In the genomic region with DNA sequence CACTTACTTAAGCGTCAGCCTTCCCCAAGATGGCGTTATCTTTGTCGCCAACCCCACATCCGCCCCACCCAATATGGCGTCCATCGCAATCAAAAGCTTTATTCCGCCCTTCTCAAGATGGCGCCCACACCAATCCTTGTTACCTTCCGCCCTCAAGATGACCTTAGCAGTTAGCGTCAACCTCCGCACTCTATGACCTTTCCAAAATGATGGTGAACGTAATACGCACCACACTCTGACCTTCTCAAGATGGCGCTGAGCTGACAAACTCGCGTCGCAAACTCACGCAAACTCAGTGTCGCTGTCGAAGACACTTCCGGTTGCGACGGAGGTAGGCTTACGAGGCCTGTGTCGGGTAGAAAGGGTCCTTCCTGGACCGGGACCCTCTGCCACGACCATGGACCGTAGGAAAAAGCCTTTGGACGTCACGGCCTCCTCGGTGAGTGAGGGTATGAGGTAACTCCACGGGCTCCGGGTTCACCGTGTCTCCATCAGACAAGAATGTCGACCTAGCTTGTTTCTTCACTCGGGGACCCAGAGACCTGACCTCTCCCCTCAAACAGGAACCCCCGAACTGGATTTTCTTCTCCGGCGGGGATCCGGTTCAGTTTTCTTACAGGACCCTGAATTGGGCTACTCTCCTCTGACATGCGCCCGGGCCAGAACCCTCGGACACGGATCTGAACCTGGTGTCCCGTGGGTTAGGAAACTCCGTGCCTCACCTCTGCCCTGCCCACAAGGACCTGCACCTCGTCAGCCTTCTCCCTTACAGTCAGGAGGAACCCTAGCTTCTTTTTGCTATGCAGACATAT, we compare ENCODE assay signal across 8 cellular contexts. TPM values are rescaled to one million over a fixed set of nuclear protein-coding genes. Genes with fewer than 3 reads are reported as not detected.
DNase-seq lines count a peak whose midpoint lies in the region; ATAC-seq and TF ChIP-seq lines count a peak whose summit lies in the region.

A gene (plus strand): TSS at position 323 of the 812 bp plus-strand sequence. CDS start 75 bp downstream, at position 398.

- no peaks in the 10 kb centered on the region for H3K27me3 ChIP-seq in esophagus (ENCODE audit: control insufficient read depth in 1 of 2, insufficient read depth in 2 of 2, low read length in 2 of 2)
- no peaks in the 10 kb centered on the region for H3K27me3 ChIP-seq in mucosa of stomach (ENCODE audit: control insufficient read depth, insufficient read depth, low read length)

- peaks cover 0 to 5% of the 10 kb centered on the region in 2 donors for H3K36me3 ChIP-seq in esophagus (ENCODE audit: control insufficient read depth in 2 of 2, insufficient read depth in 2 of 2, low read length in 1 of 2)
- no peaks in the 10 kb centered on the region for H3K36me3 ChIP-seq in mucosa of stomach (ENCODE audit: control insufficient read depth, insufficient read depth, low read length)

- H3K27ac ChIP-seq in esophagus (ENCODE audit: low read depth in 2 of 2, low read length in 1 of 2), result peak within 1 kb of the TSS; percentile 89 to 99

- no peaks in the 10 kb centered on the region for H3K4me1 ChIP-seq in esophagus (ENCODE audit: control insufficient read depth in 2 of 2, insufficient read depth in 2 of 2, low read length in 1 of 2)
- H3K4me1 ChIP-seq in mucosa of stomach (ENCODE audit: control insufficient read depth, insufficient read depth, low read length), result peaks cover 25% of the 10 kb centered on the region

- H3K4me3 Mint-ChIP-seq in activated T-cell treated with anti-CD3 and anti-CD28 coated beads, Interleukin-2, amount 50 U/mL, for 24 hours, result peak within 1 kb of the TSS; percentile 99

- peaks cover 47% of the 10 kb centered on the region for H3K4me1 Mint-ChIP-seq in activated T-cell treated with anti-CD3 and anti-CD28 coated beads, Interleukin-2, amount 50 U/mL, for 24 hours (ENCODE audit: low read depth)

- peak within 1 kb of the TSS; percentile 98 for H3K9ac ChIP-seq in mucosa of stomach (ENCODE audit: low read length)

- peak; percentile 87 for DNase-seq in DMS153 treated with DMSO at 0.1 percent for 48 hours (lab: John Stamatoyannopoulos, UW; ENCODE audit: unreplicated experiment)
- DNase-seq in KBM-7, result peak; percentile 100
- DNase-seq in activated T-cell treated with anti-CD3 and anti-CD28 coated beads, Interleukin-2, amount 50 U/mL, for 24 hours, result peak; percentile 96
- peak; percentile 86 to 88 for DNase-seq in stimulated activated CD8-positive, alpha-beta memory T cell treated with anti-CD3 and anti-CD28 coated beads, Interleukin-7, amount 100 ng/mL, for 1 hour (ENCODE audit: low read depth in 2 of 2)

- WGBS in esophagus, 2 donors, result 0 to 1% methylated on average over 47 of the region's 47 CpGs

- peak within 1 kb of the TSS; percentile 99 for H3K27ac Mint-ChIP-seq in activated T-cell treated with anti-CD3 and anti-CD28 coated beads, Interleukin-2, amount 50 U/mL, for 24 hours

- H3K27me3 Mint-ChIP-seq in activated T-cell treated with anti-CD3 and anti-CD28 coated beads, Interleukin-2, amount 50 U/mL, for 24 hours, result no peaks in the 10 kb centered on the region

- peak within 1 kb of the TSS; percentile 77 to 94 for H3K4me3 ChIP-seq in esophagus (ENCODE audit: low read depth in 1 of 2, low read length in 2 of 2)
- H3K4me3 ChIP-seq in mucosa of stomach (ENCODE audit: low read length), result peak within 1 kb of the TSS; percentile 64

- H3K36me3 Mint-ChIP-seq in activated T-cell treated with anti-CD3 and anti-CD28 coated beads, Interleukin-2, amount 50 U/mL, for 24 hours (ENCODE audit: low read depth), result peaks cover 50% of the 10 kb centered on the region

- H3K9me3 ChIP-seq in esophagus (ENCODE audit: control insufficient read depth in 2 of 2, insufficient read depth in 1 of 2, low read depth in 1 of 2, low read length in 1 of 2) (no peaks in the 10 kb centered on the region), mucosa of stomach (ENCODE audit: control insufficient read depth, low read length) (no peaks in the 10 kb centered on the region)

- peak; percentile 97 for ATAC-seq in GM21717 (IDR thresholded peaks at IDR 0.05; ENCODE audit: unreplicated experiment)

- in situ Hi-C loops in KBM-7 (cut with MboI; ENCODE audit: low pct_unique_long_range_greater_than_20kb, low sequenced_read_pairs), result no loop called here

- H3K9me3 Mint-ChIP-seq in activated T-cell treated with anti-CD3 and anti-CD28 coated beads, Interleukin-2, amount 50 U/mL, for 24 hours, result no peaks in the 10 kb centered on the region

TF ChIP-seq in PFSK-1, 5 proteins besides CTCF, POLR2A, EP300 and RAD21:
- TF ChIP-seq TAF1 (IDR thresholded peaks at IDR 0.05; ENCODE audit: borderline replicate concordance, insufficient read depth, low read length) (peak; percentile 93; the same call in 1 of the 2 replicates), SIN3A (IDR thresholded peaks at IDR 0.05; ENCODE audit: borderline replicate concordance, insufficient read depth, low read length) (no peak), POLR2AphosphoS5 (IDR thresholded peaks at IDR 0.05; ENCODE audit: low read depth, low read length) (peak; percentile 89), FOXP2 (optimal IDR thresholded peaks at IDR 0.05; ENCODE audit: borderline replicate concordance, extremely low read depth, extremely low read length, insufficient read depth) (peak; percentile 39)
- TF ChIP-seq, protein P1, sequence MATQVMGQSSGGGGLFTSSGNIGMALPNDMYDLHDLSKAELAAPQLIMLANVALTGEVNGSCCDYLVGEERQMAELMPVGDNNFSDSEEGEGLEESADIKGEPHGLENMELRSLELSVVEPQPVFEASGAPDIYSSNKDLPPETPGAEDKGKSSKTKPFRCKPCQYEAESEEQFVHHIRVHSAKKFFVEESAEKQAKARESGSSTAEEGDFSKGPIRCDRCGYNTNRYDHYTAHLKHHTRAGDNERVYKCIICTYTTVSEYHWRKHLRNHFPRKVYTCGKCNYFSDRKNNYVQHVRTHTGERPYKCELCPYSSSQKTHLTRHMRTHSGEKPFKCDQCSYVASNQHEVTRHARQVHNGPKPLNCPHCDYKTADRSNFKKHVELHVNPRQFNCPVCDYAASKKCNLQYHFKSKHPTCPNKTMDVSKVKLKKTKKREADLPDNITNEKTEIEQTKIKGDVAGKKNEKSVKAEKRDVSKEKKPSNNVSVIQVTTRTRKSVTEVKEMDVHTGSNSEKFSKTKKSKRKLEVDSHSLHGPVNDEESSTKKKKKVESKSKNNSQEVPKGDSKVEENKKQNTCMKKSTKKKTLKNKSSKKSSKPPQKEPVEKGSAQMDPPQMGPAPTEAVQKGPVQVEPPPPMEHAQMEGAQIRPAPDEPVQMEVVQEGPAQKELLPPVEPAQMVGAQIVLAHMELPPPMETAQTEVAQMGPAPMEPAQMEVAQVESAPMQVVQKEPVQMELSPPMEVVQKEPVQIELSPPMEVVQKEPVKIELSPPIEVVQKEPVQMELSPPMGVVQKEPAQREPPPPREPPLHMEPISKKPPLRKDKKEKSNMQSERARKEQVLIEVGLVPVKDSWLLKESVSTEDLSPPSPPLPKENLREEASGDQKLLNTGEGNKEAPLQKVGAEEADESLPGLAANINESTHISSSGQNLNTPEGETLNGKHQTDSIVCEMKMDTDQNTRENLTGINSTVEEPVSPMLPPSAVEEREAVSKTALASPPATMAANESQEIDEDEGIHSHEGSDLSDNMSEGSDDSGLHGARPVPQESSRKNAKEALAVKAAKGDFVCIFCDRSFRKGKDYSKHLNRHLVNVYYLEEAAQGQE (IDR thresholded peaks at IDR 0.05; ENCODE audit: insufficient read depth in 1 of 2, low read depth in 2 of 2, low read length in 2 of 2), result peak in 1 of 2 experiments; percentile 45; a peak in 1 of 4 replicates

RNA-seq across cellular contexts. Expression of the gene that starts here (rescaled TPM):
- 13.3 TPM for polyA plus RNA-seq in PFSK-1 (2012; ENCODE audit: insufficient read length, low read depth)
- polyA plus RNA-seq in esophagus, result 10 to 100 TPM; 10.4 to 11.1 TPM

Comparison
In these comparisons a context has a peak if more than half of its experiments do, and no peak if none do; other contexts are left out.
1. Peak in every context shown above with its lines: DNase-seq, ATAC-seq, H3K4me3 ChIP-seq and H3K27ac ChIP-seq.